In genomic region chr3:131303848-131304247, GRCh38 we compare ENCODE assay signal across 19 cellular contexts.
DNase-seq lines count a peak whose midpoint lies in the region; ATAC-seq, FAIRE-seq and TF ChIP-seq lines count a peak whose summit lies in the region.
"Had no signal": no experiment of that assay in that cellular context is flagged by ENCODE, and none has a peak within 500 bp of the region (broad histone marks: within the 10 kb centered on the region; RNA-seq: fewer than 3 reads in every experiment).

No MANE protein-coding gene starts in this region.

- 0 out of 3 replicates have a peak, but pooled peaks cover 3% of the 10 kb centered on the region for H3K4me1 ChIP-seq in A549
- H3K4me1 ChIP-seq: Caco-2 had no signal

- POLR2A ChIA-PET in A549 (lab: Yijun Ruan, JAX), result no interaction called here

- no peak for TF ChIP-seq CTCF in A549 (IDR thresholded peaks at IDR 0.05)
- TF ChIP-seq CTCF in bronchial epithelial cell (IDR thresholded peaks at IDR 0.05; ENCODE audit: insufficient read depth, low read length, severe bottlenecking), result no peak
- no peak for TF ChIP-seq CTCF in fibroblast of the aortic adventitia (IDR thresholded peaks at IDR 0.05; ENCODE audit: insufficient read depth, low read length)

- no peaks in the 10 kb centered on the region for H3K9me3 ChIP-seq in A549
- H3K9me3 ChIP-seq: Caco-2 had no signal

- TF ChIP-seq EP300 in A549 (IDR thresholded peaks at IDR 0.05), result no peak

- H3K36me3 ChIP-seq in bronchial epithelial cell (ENCODE audit: control insufficient read depth, insufficient read depth, low read length), result no peaks in the 10 kb centered on the region

- no peak for TF ChIP-seq RAD21 in A549 (conservative IDR thresholded peaks at IDR 0.05 in 1 of 2, IDR thresholded peaks at IDR 0.05 in 1 of 2)

- no peak overlapping the region for H3K27ac ChIP-seq in A549
- H3K27ac ChIP-seq: PC-9 had no signal

- H3K4me3 ChIP-seq in A549, result no peak overlapping the region
- no peak overlapping the region for H3K4me3 ChIP-seq in bronchial epithelial cell (ENCODE audit: low read depth, low read length)
- H3K4me3 ChIP-seq in fibroblast of the aortic adventitia (ENCODE audit: low read depth, low read length), result no peak overlapping the region
- H3K4me3 ChIP-seq: PC-9 had no signal

- TF ChIP-seq POLR2A in A549 (IDR thresholded peaks at IDR 0.05; ENCODE audit: low read length), result no peak

- no peak for ATAC-seq in A549
- ATAC-seq in GM18502 (IDR thresholded peaks at IDR 0.05; ENCODE audit: poor library complexity, unreplicated experiment), result no peak

- no peaks in the 10 kb centered on the region for H3K27me3 ChIP-seq in bronchial epithelial cell (ENCODE audit: control insufficient read depth, insufficient read depth, low read length)

- no peak for DNase-seq in A549 (ENCODE audit: low read depth in 1 of 2, low spot score in 1 of 2)
- peak; percentile 15 for DNase-seq in HS-5 (ENCODE audit: low read depth)
- DNase-seq in bronchial epithelial cell (ENCODE audit: low read depth), result peak; percentile 63
- peak; percentile 21 for DNase-seq in fibroblast of the aortic adventitia (ENCODE audit: low read depth)
- no peak for DNase-seq in NCI-H345 treated with DMSO at 0.1 percent for 48 hours (lab: John Stamatoyannopoulos, UW; ENCODE audit: unreplicated experiment)
- DNase-seq in H4 (ENCODE audit: low spot score), result no peak
- no peak for DNase-seq in NOMO-1 (lab: John Stamatoyannopoulos, UW; ENCODE audit: unreplicated experiment in 2 of 2)
- DNase-seq: AML-193; Caco-2; Kasumi-1; NCI-H1436; NCI-H2081; NCI-H2227 treated with DMSO at 0.1 percent for 48 hours; NCI-H526; NK-92 treated with Interleukin-12 subunit alpha and Interleukin-12 subunit beta, amount 100 ng/mL, for 24 hours had no signal

- FAIRE-seq in A549 (lab: Jason Lieb, UNC) (no peak), bronchial epithelial cell (lab: Jason Lieb, UNC) (no peak)
- FAIRE-seq: GM12892, H1 had no signal

- CTCF ChIA-PET in A549 (lab: Yijun Ruan, JAX), result no interaction called here

- no peak overlapping the region for H3K4me2 ChIP-seq in A549
- H3K4me2 ChIP-seq: PC-9 had no signal

TF ChIP-seq in A549, 52 proteins besides CTCF, POLR2A, EP300 and RAD21:
- TF ChIP-seq ESRRA (IDR thresholded peaks at IDR 0.05; ENCODE audit: borderline replicate concordance, low read length) (no peak), FOSL2 (IDR thresholded peaks at IDR 0.05) (no peak), FOSL2 (CRISPR knock-in tag; IDR thresholded peaks at IDR 0.05) (peak; percentile 48; the same call in 1 of the 2 replicates)

Comparison
In these comparisons a context has a peak if more than half of its experiments do, and no peak if none do; other contexts are left out.
1. DNase-seq: peak in HS-5 (single experiment), bronchial epithelial cell (single experiment) and fibroblast of the aortic adventitia (single experiment); none in A549 (0 of 2), NCI-H345 treated with DMSO at 0.1 percent for 48 hours (single experiment), H4 (single experiment) and NOMO-1 (0 of 2).